8 cellular contexts compared by ENCODE assay signal in the genomic region with DNA sequence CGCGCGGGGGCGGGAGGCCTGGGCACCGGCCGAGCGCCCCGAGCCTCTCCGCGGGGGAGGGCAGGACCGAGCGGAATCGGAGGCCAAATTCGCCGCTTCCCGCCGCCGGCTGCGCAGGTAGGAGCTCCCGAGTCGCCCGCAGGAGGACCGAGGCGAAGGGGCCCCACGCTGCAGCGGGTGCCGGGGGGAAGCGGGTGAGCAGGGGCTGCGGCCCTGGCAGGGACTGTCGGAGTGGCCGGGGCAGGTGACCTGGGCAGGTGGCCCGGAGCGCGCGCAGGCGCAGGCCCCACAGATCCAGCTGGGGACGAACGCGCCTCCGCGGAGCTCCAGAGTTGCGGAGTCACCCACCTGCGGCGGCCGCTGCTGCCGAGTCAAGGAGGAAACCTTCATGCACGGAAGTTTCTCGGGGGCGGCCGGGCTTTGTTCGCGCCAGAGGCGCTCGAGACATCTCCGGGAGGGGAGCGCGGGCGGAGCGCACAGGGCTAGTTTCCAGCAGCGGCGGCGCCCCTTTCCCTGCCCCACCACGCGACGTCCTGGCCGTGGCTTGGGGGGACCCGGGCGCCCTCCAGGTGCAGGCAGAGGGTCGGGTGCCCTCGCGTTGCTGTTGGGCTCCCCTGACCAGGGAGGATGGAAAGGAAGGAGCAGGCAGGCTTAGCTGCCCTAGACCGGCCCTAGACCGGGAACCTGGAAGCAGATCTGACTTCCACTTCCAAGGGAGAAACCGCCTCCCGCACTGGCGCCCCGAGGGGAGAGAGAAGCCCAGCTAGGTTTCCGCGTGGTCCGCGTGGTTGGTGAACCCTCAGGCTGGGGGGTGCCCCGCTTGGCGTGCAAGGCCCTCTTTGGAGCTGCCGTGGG. TPM values are rescaled to one million over a fixed set of nuclear protein-coding genes. Genes with fewer than 3 reads are reported as not detected.
DNase-seq lines count a peak whose midpoint lies in the region; ATAC-seq, FAIRE-seq and TF ChIP-seq lines count a peak whose summit lies in the region.

No MANE protein-coding gene starts in this region.

- H3K27ac ChIP-seq in GM12878 (ENCODE audit: control insufficient read depth, insufficient read depth): peak overlapping the region; percentile 38; the same call in 1 of the 2 replicates

- RAD21 ChIA-PET in GM12878 (lab: Charles Lee; ENCODE audit: unreplicated experiment): interaction anchor here (0.9 to 3.5 kb wide), 7 partner anchors 8 to 151 kb away, joined by 4 to 22 read pairs (median 6); no protein-coding TSS in a partner anchor

- no peak for TF ChIP-seq CTCF in GM12878 (IDR thresholded peaks at IDR 0.05 in 2 of 3, conservative IDR thresholded peaks at IDR 0.05 in 1 of 3; ENCODE audit: control insufficient read depth in 2 of 3, extremely low read depth in 1 of 3, insufficient read depth in 1 of 3, low read depth in 3 of 3, low read length in 3 of 3)
- TF ChIP-seq CTCF in kidney epithelial cell (IDR thresholded peaks at IDR 0.05; ENCODE audit: insufficient read depth, low read length, poor library complexity, severe bottlenecking): no peak

- under 1% methylated on average over 76 of the region's 84 CpGs for WGBS in GM12878 (ENCODE audit: insufficient coverage, insufficient replicate concordance, low lambda C conversion rate, missing lambda C conversion rate)

- H3K9me3 ChIP-seq in GM12878 (replicated peaks; ENCODE audit: control insufficient read depth, insufficient read depth, low read length): no peaks in the 10 kb centered on the region

- peaks cover 37% of the 10 kb centered on the region for H3K4me1 ChIP-seq in GM12878 (ENCODE audit: control insufficient read depth, insufficient read depth, low read length)

- peak overlapping the region; percentile 73 for H3K4me3 Mint-ChIP-seq in T-helper 1 cell treated with Interleukin-12 subunit alpha and Interleukin-12 subunit beta and Interleukin-4 antibody, amounts not matched to agents 30 μg/mL and 1 μg/mL, for 36 hours

- peaks cover 49% of the 10 kb centered on the region for H3K79me2 ChIP-seq in GM12878 (ENCODE audit: control insufficient read depth, insufficient read depth, low read length)

- TF ChIP-seq EP300 in GM12878 (IDR thresholded peaks at IDR 0.05; ENCODE audit: borderline replicate concordance in 1 of 2, control insufficient read depth in 1 of 2, low read depth in 2 of 2, low read length in 2 of 2): no peak

- peak overlapping the region; percentile 68 for H3K4me3 ChIP-seq in GM12878
- peak overlapping the region; percentile 77 for H3K4me3 ChIP-seq in kidney epithelial cell (ENCODE audit: low read depth, low read length)

- H3K27me3 ChIP-seq in GM12878 (replicated peaks in 1 of 2; ENCODE audit: control insufficient read depth in 2 of 2, insufficient read depth in 2 of 2, low read length in 1 of 2) (no peaks in the 10 kb centered on the region; a peak in 1 of 4 replicates), kidney epithelial cell (ENCODE audit: control insufficient read depth, insufficient read depth, low read length) (peaks cover 2% of the 10 kb centered on the region)

- ATAC-seq in HG03439 (IDR thresholded peaks at IDR 0.05; ENCODE audit: unreplicated experiment): peak; percentile 34
- peak; percentile 32 for ATAC-seq in GM12878

- peaks cover 20% of the 10 kb centered on the region for H3K4me1 Mint-ChIP-seq in T-helper 1 cell treated with Interleukin-12 subunit alpha and Interleukin-12 subunit beta and Interleukin-4 antibody, amounts not matched to agents 30 μg/mL and 1 μg/mL, for 36 hours (ENCODE audit: low read depth)

- peaks cover 16% of the 10 kb centered on the region for H3K27me3 Mint-ChIP-seq in T-helper 1 cell treated with Interleukin-12 subunit alpha and Interleukin-12 subunit beta and Interleukin-4 antibody, amounts not matched to agents 30 μg/mL and 1 μg/mL, for 36 hours (ENCODE audit: low read depth)

- DNase-seq in NK-92 treated with Interleukin-12 subunit alpha and Interleukin-12 subunit beta, amount 100 ng/mL, for 24 hours (lab: John Stamatoyannopoulos, UW): peak; percentile 62
- no peak for DNase-seq in NK-92 (lab: John Stamatoyannopoulos, UW; ENCODE audit: unreplicated experiment)
- no peak for DNase-seq in GM12878 (ENCODE audit: low read depth, low spot score)
- no peak for DNase-seq in kidney epithelial cell (ENCODE audit: low read depth)
- peak; percentile 68 for DNase-seq in stimulated activated CD4-positive, alpha-beta T cell treated with anti-CD3 and anti-CD28 coated beads, Interleukin-4, amount 100 ng/mL, for 24 hours
- no peak for DNase-seq in ureter (ENCODE audit: low spot score)

- TF ChIP-seq POLR2A in GM12878 (IDR thresholded peaks at IDR 0.05; ENCODE audit: low read depth, low read length): peak; percentile 11; the same call in 1 of the 2 replicates

- POLR2A ChIA-PET in GM12878 (lab: Charles Lee): interaction anchor here (1.0 to 3.8 kb wide), 7 partner anchors 9 to 257 kb away, joined by 3 to 23 read pairs (median 8); partner anchors contain the start of gene MRGBP

- peak overlapping the region; percentile 77 for H3K9ac ChIP-seq in GM12878 (ENCODE audit: control insufficient read depth, insufficient read depth, low read length)

- no peaks in the 10 kb centered on the region; a peak in 1 of 4 replicates for H3K36me3 ChIP-seq in GM12878 (ENCODE audit: control insufficient read depth in 2 of 2, insufficient read depth in 2 of 2, low read length in 1 of 2)
- H3K36me3 ChIP-seq in kidney epithelial cell (ENCODE audit: control insufficient read depth, insufficient read depth, low read length): no peaks in the 10 kb centered on the region

- no peak for FAIRE-seq in GM12878 (lab: Jason Lieb, UNC)

- no peaks in the 10 kb centered on the region for H4K20me1 ChIP-seq in GM12878 (ENCODE audit: control insufficient read depth, insufficient read depth)

- no peaks in the 10 kb centered on the region for H3K9me3 Mint-ChIP-seq in T-helper 1 cell treated with Interleukin-12 subunit alpha and Interleukin-12 subunit beta and Interleukin-4 antibody, amounts not matched to agents 30 μg/mL and 1 μg/mL, for 36 hours

- BruUV-seq in GM12878 (replicated peaks; lab: Mats Ljungman, UMichigan): no TSS peak

- intact Hi-C loops in GM12878 (cut with micrococcal nuclease; ENCODE audit: unreplicated experiment): loop anchor here (1.0 kb wide), 1 partner anchor 8 kb away; no protein-coding TSS in a partner anchor

- H3K4me2 ChIP-seq in GM12878 (ENCODE audit: control insufficient read depth, insufficient read depth): peak overlapping the region; percentile 90

- H3K27ac Mint-ChIP-seq in T-helper 1 cell treated with Interleukin-12 subunit alpha and Interleukin-12 subunit beta and Interleukin-4 antibody, amounts not matched to agents 30 μg/mL and 1 μg/mL, for 36 hours: no peak overlapping the region

- TF ChIP-seq RAD21 in GM12878 (IDR thresholded peaks at IDR 0.05; ENCODE audit: insufficient read depth, low read depth, low read length): no peak

- in situ Hi-C loops in GM12878 (cut with MboI): no loop called here

- H2AFZ ChIP-seq in GM12878 (ENCODE audit: control insufficient read depth, low read depth, low read length): peak overlapping the region; percentile 52

- SMC1A ChIA-PET in GM12878 (lab: Charles Lee; ENCODE audit: uncharacterized antibody, unreplicated experiment): interaction anchor here (1.1 to 3.6 kb wide), 4 partner anchors 9 to 151 kb away, joined by 3 to 20 read pairs (median 4); no protein-coding TSS in a partner anchor

- H3K36me3 Mint-ChIP-seq in T-helper 1 cell treated with Interleukin-12 subunit alpha and Interleukin-12 subunit beta and Interleukin-4 antibody, amounts not matched to agents 30 μg/mL and 1 μg/mL, for 36 hours (ENCODE audit: low read depth): peaks cover 4% of the 10 kb centered on the region

- CTCF ChIA-PET in GM12878 (lab: Yijun Ruan, JAX): interaction anchor here (0.5 to 3.9 kb wide), 7 partner anchors 8 to 149 kb away, joined by 3 to 16 read pairs (median 7); no protein-coding TSS in a partner anchor

TF ChIP-seq in GM12878, 131 proteins besides CTCF, POLR2A, EP300 and RAD21 (continues in another document):
- TF ChIP-seq MTA3 (IDR thresholded peaks at IDR 0.05; ENCODE audit: borderline replicate concordance, low read length) (no peak), KDM1A (IDR thresholded peaks at IDR 0.05; ENCODE audit: borderline replicate concordance) (no peak), SUZ12 (IDR thresholded peaks at IDR 0.05; ENCODE audit: unreplicated experiment) (no peak), HCFC1 (IDR thresholded peaks at IDR 0.05; ENCODE audit: low read length) (no peak), NR2F1 (conservative IDR thresholded peaks at IDR 0.05) (0 out of 2 replicates have a peak, but pooled peaks have one; percentile 11), HDAC6 (IDR thresholded peaks at IDR 0.05; ENCODE audit: unreplicated experiment) (peak; percentile 66), ESRRA (IDR thresholded peaks at IDR 0.05; ENCODE audit: low read length) (no peak), HDAC2 (IDR thresholded peaks at IDR 0.05) (no peak), BCL11A (IDR thresholded peaks at IDR 0.05; ENCODE audit: low read depth, low read length) (no peak), STAT1 (conservative IDR thresholded peaks at IDR 0.05) (no peak), RAD51 (IDR thresholded peaks at IDR 0.05) (no peak), BRCA1 (IDR thresholded peaks at IDR 0.05; ENCODE audit: low read depth, low read length) (no peak), SIX5 (IDR thresholded peaks at IDR 0.05; ENCODE audit: low read depth, low read length, severe bottlenecking) (no peak), POLR2AphosphoS5 (IDR thresholded peaks at IDR 0.05; ENCODE audit: low read length) (no peak)

RNA-seq across cellular contexts. Expression of gene SLCO4A1, which starts 0.6 kb away (rescaled TPM):
- total RNA-seq in GM12878 (2013; cell fraction: nucleolus; rRNA removed): 46.8 and 53.3 TPM in 2 replicates
- total RNA-seq in GM12878 (2014; rRNA removed): 11.2 and 16.4 TPM in 2 replicates
- total RNA-seq in GM12878 (2014; rRNA removed; fragmentation: Illumina TruSeq; extraction: Trizol): 6.0 and 7.0 TPM in 2 replicates
- 13.3 and 16.1 TPM in 2 replicates for total RNA-seq in GM12878 (2021)
- 2.4 TPM for polyA plus RNA-seq in GM12878 (2011; ENCODE audit: low read depth)
- polyA plus RNA-seq in GM12878 (2011; rRNA removed): 6.2 and 9.1 TPM in 2 replicates
- 9.4 and 11.8 TPM in 2 replicates for polyA plus RNA-seq in GM12878 (2011; cell fraction: cytosol; rRNA removed)
- polyA plus RNA-seq in GM12878 (2011; cell fraction: nucleus; rRNA removed): 55.2 and 56.1 TPM in 2 replicates
- 9.1 and 10.6 TPM in 2 replicates for polyA plus RNA-seq in GM12878 (2012)
- polyA plus RNA-seq in GM12878 (2014; fragmentation: Illumina TruSeq; extraction: Trizol): 1.6 and 6.3 TPM in 2 replicates
- 1 to 10 TPM; 2.1 to 4.7 TPM for polyA plus RNA-seq in GM12878 (2014; fragmentation: Nextera tagmentation; extraction: Ambion mirVana)
- polyA plus RNA-seq in GM12878 (2014; rRNA removed): 15.0 and 17.6 TPM in 2 replicates
- polyA plus RNA-seq in GM12878 (2016; fragmentation: Nextera tagmentation; extraction: Ambion mirVana): 10 to 100 TPM; 28.4 to 30.7 TPM
- 5.0 and 6.0 TPM in 2 replicates for polyA minus RNA-seq in GM12878 (2011; rRNA and poly(A)+ RNA removed)
- polyA minus RNA-seq in GM12878 (2011; cell fraction: cytosol; rRNA and poly(A)+ RNA removed): 6.0 and 8.6 TPM in 2 replicates
- polyA minus RNA-seq in GM12878 (2011; cell fraction: nucleus; rRNA and poly(A)+ RNA removed): 9.8 and 12.8 TPM in 2 replicates
- total RNA-seq in kidney epithelial cell: 38.6 and 49.7 TPM in 2 replicates
- 33.2 TPM for total RNA-seq in ureter

Comparison
In these comparisons a context has a peak if more than half of its experiments do, and no peak if none do; other contexts are left out.
1. DNase-seq: peak in NK-92 treated with Interleukin-12 subunit alpha and Interleukin-12 subunit beta, amount 100 ng/mL, for 24 hours (single experiment) and stimulated activated CD4-positive, alpha-beta T cell treated with anti-CD3 and anti-CD28 coated beads, Interleukin-4, amount 100 ng/mL, for 24 hours (single experiment); none in NK-92 (single experiment), GM12878 (single experiment), kidney epithelial cell (single experiment) and ureter (single experiment).